1 cellular context compared by ENCODE assay signal in the genomic region with DNA sequence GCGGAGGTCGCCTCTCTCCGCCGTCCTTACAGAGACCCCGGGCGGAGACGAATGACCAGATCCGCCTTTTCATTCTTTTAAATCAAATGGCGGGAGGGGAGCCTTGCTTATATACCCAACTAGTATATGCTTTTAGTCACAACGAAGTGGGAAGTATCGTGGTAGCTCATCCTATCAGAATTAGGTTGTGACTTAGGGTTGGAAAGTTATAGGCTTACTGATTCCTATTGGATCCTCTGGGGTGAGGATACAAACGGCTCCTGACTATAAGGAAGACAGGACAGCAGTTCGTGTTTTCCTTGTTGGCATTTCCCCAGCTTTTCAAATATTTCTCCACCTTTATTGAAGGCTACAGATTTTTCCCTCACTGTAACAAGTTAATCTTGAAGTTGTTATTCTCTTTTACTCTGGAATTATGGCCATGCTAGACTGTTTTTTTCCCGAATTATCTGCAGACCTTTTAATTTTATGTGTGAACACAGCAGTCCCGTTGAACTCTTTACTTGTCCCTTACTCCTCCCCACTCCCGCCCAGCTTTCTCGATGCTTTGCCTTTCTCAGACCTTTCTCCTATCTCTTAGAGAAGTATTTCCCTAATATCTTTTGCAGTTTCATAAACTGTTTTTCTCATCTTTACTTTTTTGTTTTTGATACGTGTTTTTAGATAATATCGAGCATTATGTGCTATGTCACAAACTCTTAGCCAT.
TF ChIP-seq lines count a peak whose summit lies in the region.

No MANE protein-coding gene starts in this region.

TF ChIP-seq in HepG2, 621 proteins besides CTCF, POLR2A, EP300 and RAD21 (continued from another document and continues in another):
- TF ChIP-seq, protein P1, sequence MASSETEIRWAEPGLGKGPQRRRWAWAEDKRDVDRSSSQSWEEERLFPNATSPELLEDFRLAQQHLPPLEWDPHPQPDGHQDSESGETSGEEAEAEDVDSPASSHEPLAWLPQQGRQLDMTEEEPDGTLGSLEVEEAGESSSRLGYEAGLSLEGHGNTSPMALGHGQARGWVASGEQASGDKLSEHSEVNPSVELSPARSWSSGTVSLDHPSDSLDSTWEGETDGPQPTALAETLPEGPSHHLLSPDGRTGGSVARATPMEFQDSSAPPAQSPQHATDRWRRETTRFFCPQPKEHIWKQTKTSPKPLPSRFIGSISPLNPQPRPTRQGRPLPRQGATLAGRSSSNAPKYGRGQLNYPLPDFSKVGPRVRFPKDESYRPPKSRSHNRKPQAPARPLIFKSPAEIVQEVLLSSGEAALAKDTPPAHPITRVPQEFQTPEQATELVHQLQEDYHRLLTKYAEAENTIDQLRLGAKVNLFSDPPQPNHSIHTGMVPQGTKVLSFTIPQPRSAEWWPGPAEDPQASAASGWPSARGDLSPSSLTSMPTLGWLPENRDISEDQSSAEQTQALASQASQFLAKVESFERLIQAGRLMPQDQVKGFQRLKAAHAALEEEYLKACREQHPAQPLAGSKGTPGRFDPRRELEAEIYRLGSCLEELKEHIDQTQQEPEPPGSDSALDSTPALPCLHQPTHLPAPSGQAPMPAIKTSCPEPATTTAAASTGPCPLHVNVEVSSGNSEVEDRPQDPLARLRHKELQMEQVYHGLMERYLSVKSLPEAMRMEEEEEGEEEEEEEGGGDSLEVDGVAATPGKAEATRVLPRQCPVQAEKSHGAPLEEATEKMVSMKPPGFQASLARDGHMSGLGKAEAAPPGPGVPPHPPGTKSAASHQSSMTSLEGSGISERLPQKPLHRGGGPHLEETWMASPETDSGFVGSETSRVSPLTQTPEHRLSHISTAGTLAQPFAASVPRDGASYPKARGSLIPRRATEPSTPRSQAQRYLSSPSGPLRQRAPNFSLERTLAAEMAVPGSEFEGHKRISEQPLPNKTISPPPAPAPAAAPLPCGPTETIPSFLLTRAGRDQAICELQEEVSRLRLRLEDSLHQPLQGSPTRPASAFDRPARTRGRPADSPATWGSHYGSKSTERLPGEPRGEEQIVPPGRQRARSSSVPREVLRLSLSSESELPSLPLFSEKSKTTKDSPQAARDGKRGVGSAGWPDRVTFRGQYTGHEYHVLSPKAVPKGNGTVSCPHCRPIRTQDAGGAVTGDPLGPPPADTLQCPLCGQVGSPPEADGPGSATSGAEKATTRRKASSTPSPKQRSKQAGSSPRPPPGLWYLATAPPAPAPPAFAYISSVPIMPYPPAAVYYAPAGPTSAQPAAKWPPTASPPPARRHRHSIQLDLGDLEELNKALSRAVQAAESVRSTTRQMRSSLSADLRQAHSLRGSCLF (CRISPR knock-in tag; IDR thresholded peaks at IDR 0.05; ENCODE audit: borderline replicate concordance): no peak
- TF ChIP-seq ATF7 (IDR thresholded peaks at IDR 0.05) (no peak), ATF7 (CRISPR knock-in tag; IDR thresholded peaks at IDR 0.05) (no peak), POLR2G (IDR thresholded peaks at IDR 0.05; ENCODE audit: low read depth, low read length) (peak; percentile 6; the same call in 1 of the 2 replicates), MEIS1 (CRISPR knock-in tag; IDR thresholded peaks at IDR 0.05; ENCODE audit: borderline replicate concordance) (no peak), ZNF256 (CRISPR knock-in tag; conservative IDR thresholded peaks at IDR 0.05) (0 out of 2 replicates have a peak, but pooled peaks have one; percentile 2), HNRNPLL (IDR thresholded peaks at IDR 0.05; ENCODE audit: low read depth, low read length, poor library complexity, severe bottlenecking) (no peak), YEATS4 (CRISPR knock-in tag; IDR thresholded peaks at IDR 0.05; ENCODE audit: borderline replicate concordance) (no peak), NPAS2 (CRISPR knock-in tag; IDR thresholded peaks at IDR 0.05; ENCODE audit: borderline replicate concordance) (no peak), ZNF670 (CRISPR knock-in tag; IDR thresholded peaks at IDR 0.05; ENCODE audit: borderline replicate concordance) (0 out of 2 replicates have a peak, but pooled peaks have one; percentile 8), SP4 (CRISPR knock-in tag; IDR thresholded peaks at IDR 0.05) (no peak), TBP (CRISPR knock-in tag; IDR thresholded peaks at IDR 0.05) (0 out of 2 replicates have a peak, but pooled peaks have one; percentile 3), CHCHD3 (CRISPR knock-in tag; IDR thresholded peaks at IDR 0.05) (no peak), RBFOX2 (IDR thresholded peaks at IDR 0.05; ENCODE audit: low read depth, low read length) (peak; percentile 5; the same call in 1 of the 2 replicates), RARA (CRISPR knock-in tag; IDR thresholded peaks at IDR 0.05) (no peak), JARID2 (CRISPR knock-in tag; IDR thresholded peaks at IDR 0.05; ENCODE audit: insufficient replicate concordance) (no peak), FLYWCH1 (CRISPR knock-in tag; IDR thresholded peaks at IDR 0.05) (no peak), ELF4 (CRISPR knock-in tag; IDR thresholded peaks at IDR 0.05; ENCODE audit: borderline replicate concordance) (0 out of 2 replicates have a peak, but pooled peaks have one; percentile 18), NFYC (CRISPR knock-in tag; IDR thresholded peaks at IDR 0.05) (peak; percentile 2; the same call in 1 of the 2 replicates), FOSL1 (CRISPR knock-in tag; IDR thresholded peaks at IDR 0.05; ENCODE audit: borderline replicate concordance) (no peak), ZFP90 (CRISPR knock-in tag; IDR thresholded peaks at IDR 0.05; ENCODE audit: borderline replicate concordance) (0 out of 2 replicates have a peak, but pooled peaks have one; percentile 8), KLF15 (CRISPR knock-in tag; IDR thresholded peaks at IDR 0.05; ENCODE audit: borderline replicate concordance) (peak; percentile 10; the same call in 1 of the 2 replicates), ZNF333 (CRISPR knock-in tag; IDR thresholded peaks at IDR 0.05; ENCODE audit: borderline replicate concordance) (no peak), TBL1XR1 (IDR thresholded peaks at IDR 0.05; ENCODE audit: borderline replicate concordance, low read length, partially characterized antibody) (no peak), HDAC2 (CRISPR knock-in tag; IDR thresholded peaks at IDR 0.05) (0 out of 2 replicates have a peak, but pooled peaks have one; percentile 5), FOXJ3 (CRISPR knock-in tag; IDR thresholded peaks at IDR 0.05; ENCODE audit: borderline replicate concordance) (no peak)
- TF ChIP-seq, protein P2, sequence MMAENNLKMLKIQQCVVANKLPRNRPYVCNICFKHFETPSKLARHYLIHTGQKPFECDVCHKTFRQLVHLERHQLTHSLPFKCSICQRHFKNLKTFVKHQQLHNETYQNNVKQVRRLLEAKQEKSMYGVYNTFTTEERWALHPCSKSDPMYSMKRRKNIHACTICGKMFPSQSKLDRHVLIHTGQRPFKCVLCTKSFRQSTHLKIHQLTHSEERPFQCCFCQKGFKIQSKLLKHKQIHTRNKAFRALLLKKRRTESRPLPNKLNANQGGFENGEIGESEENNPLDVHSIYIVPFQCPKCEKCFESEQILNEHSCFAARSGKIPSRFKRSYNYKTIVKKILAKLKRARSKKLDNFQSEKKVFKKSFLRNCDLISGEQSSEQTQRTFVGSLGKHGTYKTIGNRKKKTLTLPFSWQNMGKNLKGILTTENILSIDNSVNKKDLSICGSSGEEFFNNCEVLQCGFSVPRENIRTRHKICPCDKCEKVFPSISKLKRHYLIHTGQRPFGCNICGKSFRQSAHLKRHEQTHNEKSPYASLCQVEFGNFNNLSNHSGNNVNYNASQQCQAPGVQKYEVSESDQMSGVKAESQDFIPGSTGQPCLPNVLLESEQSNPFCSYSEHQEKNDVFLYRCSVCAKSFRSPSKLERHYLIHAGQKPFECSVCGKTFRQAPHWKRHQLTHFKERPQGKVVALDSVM (CRISPR knock-in tag; IDR thresholded peaks at IDR 0.05): no peak
- TF ChIP-seq, protein P3, sequence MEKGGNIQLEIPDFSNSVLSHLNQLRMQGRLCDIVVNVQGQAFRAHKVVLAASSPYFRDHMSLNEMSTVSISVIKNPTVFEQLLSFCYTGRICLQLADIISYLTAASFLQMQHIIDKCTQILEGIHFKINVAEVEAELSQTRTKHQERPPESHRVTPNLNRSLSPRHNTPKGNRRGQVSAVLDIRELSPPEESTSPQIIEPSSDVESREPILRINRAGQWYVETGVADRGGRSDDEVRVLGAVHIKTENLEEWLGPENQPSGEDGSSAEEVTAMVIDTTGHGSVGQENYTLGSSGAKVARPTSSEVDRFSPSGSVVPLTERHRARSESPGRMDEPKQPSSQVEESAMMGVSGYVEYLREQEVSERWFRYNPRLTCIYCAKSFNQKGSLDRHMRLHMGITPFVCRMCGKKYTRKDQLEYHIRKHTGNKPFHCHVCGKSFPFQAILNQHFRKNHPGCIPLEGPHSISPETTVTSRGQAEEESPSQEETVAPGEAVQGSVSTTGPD (CRISPR knock-in tag; IDR thresholded peaks at IDR 0.05): no peak
- TF ChIP-seq, protein P4, sequence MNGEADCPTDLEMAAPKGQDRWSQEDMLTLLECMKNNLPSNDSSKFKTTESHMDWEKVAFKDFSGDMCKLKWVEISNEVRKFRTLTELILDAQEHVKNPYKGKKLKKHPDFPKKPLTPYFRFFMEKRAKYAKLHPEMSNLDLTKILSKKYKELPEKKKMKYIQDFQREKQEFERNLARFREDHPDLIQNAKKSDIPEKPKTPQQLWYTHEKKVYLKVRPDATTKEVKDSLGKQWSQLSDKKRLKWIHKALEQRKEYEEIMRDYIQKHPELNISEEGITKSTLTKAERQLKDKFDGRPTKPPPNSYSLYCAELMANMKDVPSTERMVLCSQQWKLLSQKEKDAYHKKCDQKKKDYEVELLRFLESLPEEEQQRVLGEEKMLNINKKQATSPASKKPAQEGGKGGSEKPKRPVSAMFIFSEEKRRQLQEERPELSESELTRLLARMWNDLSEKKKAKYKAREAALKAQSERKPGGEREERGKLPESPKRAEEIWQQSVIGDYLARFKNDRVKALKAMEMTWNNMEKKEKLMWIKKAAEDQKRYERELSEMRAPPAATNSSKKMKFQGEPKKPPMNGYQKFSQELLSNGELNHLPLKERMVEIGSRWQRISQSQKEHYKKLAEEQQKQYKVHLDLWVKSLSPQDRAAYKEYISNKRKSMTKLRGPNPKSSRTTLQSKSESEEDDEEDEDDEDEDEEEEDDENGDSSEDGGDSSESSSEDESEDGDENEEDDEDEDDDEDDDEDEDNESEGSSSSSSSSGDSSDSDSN (CRISPR knock-in tag; IDR thresholded peaks at IDR 0.05): no peak
- TF ChIP-seq, protein P5, sequence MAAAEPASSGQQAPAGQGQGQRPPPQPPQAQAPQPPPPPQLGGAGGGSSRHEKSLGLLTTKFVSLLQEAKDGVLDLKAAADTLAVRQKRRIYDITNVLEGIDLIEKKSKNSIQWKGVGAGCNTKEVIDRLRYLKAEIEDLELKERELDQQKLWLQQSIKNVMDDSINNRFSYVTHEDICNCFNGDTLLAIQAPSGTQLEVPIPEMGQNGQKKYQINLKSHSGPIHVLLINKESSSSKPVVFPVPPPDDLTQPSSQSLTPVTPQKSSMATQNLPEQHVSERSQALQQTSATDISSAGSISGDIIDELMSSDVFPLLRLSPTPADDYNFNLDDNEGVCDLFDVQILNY (CRISPR knock-in tag; conservative IDR thresholded peaks at IDR 0.05): no peak
- TF ChIP-seq, protein P6, sequence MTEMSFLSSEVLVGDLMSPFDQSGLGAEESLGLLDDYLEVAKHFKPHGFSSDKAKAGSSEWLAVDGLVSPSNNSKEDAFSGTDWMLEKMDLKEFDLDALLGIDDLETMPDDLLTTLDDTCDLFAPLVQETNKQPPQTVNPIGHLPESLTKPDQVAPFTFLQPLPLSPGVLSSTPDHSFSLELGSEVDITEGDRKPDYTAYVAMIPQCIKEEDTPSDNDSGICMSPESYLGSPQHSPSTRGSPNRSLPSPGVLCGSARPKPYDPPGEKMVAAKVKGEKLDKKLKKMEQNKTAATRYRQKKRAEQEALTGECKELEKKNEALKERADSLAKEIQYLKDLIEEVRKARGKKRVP (CRISPR knock-in tag; IDR thresholded peaks at IDR 0.05): no peak
- TF ChIP-seq, protein P7, sequence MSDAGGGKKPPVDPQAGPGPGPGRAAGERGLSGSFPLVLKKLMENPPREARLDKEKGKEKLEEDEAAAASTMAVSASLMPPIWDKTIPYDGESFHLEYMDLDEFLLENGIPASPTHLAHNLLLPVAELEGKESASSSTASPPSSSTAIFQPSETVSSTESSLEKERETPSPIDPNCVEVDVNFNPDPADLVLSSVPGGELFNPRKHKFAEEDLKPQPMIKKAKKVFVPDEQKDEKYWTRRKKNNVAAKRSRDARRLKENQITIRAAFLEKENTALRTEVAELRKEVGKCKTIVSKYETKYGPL (CRISPR knock-in tag; IDR thresholded peaks at IDR 0.05): 0 out of 2 replicates have a peak, but pooled peaks have one; percentile 5
- TF ChIP-seq, protein P8, sequence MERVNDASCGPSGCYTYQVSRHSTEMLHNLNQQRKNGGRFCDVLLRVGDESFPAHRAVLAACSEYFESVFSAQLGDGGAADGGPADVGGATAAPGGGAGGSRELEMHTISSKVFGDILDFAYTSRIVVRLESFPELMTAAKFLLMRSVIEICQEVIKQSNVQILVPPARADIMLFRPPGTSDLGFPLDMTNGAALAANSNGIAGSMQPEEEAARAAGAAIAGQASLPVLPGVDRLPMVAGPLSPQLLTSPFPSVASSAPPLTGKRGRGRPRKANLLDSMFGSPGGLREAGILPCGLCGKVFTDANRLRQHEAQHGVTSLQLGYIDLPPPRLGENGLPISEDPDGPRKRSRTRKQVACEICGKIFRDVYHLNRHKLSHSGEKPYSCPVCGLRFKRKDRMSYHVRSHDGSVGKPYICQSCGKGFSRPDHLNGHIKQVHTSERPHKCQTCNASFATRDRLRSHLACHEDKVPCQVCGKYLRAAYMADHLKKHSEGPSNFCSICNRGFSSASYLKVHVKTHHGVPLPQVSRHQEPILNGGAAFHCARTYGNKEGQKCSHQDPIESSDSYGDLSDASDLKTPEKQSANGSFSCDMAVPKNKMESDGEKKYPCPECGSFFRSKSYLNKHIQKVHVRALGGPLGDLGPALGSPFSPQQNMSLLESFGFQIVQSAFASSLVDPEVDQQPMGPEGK (CRISPR knock-in tag; IDR thresholded peaks at IDR 0.05): no peak
- TF ChIP-seq, protein P9, sequence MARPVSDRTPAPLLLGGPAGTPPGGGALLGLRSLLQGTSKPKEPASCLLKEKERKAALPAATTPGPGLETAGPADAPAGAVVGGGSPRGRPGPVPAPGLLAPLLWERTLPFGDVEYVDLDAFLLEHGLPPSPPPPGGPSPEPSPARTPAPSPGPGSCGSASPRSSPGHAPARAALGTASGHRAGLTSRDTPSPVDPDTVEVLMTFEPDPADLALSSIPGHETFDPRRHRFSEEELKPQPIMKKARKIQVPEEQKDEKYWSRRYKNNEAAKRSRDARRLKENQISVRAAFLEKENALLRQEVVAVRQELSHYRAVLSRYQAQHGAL (CRISPR knock-in tag; IDR thresholded peaks at IDR 0.05; ENCODE audit: not compliant biosample characterization): peak; percentile 1
